In genomic region chr13:76222511-76222910, GRCh38 we compare ENCODE assay signal across 21 cellular contexts.
DNase-seq lines count a peak whose midpoint lies in the region; ATAC-seq and TF ChIP-seq lines count a peak whose summit lies in the region.
"Had no signal": no experiment of that assay in that cellular context is flagged by ENCODE, and none has a peak within 500 bp of the region (broad histone marks: within the 10 kb centered on the region; RNA-seq: fewer than 3 reads in every experiment).

No MANE protein-coding gene starts in this region.

- TF ChIP-seq CTCF in IMR-90 (conservative IDR thresholded peaks at IDR 0.05; ENCODE audit: low read depth, low read length) (no peak), left lung (IDR thresholded peaks at IDR 0.05) (no peak)

- dilution Hi-C loops in IMR-90 (cut with HindIII; ENCODE audit: low sequenced_read_pairs, unreplicated experiment), result no loop called here

- H3K18ac ChIP-seq in IMR-90 (ENCODE audit: low read depth, low read length), result no peak overlapping the region

- no peaks in the 10 kb centered on the region for H4K20me1 ChIP-seq in IMR-90 (ENCODE audit: insufficient read depth, low read length)

- H3K27me3 ChIP-seq in IMR-90 (ENCODE audit: control insufficient read depth, insufficient read depth, low read length) (peaks cover 1% of the 10 kb centered on the region; the same call in 1 of the 2 replicates), left lung (no peaks in the 10 kb centered on the region)

- BruUV-seq in IMR-90 (replicated peaks; lab: Mats Ljungman, UMichigan), result no TSS peak

- intact Hi-C loops in IMR-90 (cut with micrococcal nuclease), result loop anchor here (5.0 kb wide), 1 partner anchor 185 kb away; no protein-coding TSS in a partner anchor
- intact Hi-C loops in left lung (cut with DNase I), result no loop called here

- peak; percentile 44 for ATAC-seq in IMR-90 (ENCODE audit: low read depth)
- peak; percentile 96 for ATAC-seq in left lung
- no peak for ATAC-seq in GM19467 (IDR thresholded peaks at IDR 0.05; ENCODE audit: unreplicated experiment)
- ATAC-seq: naive thymus-derived CD8-positive, alpha-beta T cell had no signal

- H2BK15ac ChIP-seq in IMR-90 (ENCODE audit: low read depth, low read length), result no peak overlapping the region

- 0% methylated on average over 1 of the region's 2 CpGs; no CpG with 5 or more reads in 1 of the 2 experiments for WGBS in IMR-90 (ENCODE audit: extremely low coverage in 2 of 2, insufficient read length in 1 of 2), 2 experiments

- DNase-seq in COLO829 (ENCODE audit: low spot score) (peak; percentile 51), IMR-90 (peak; percentile 55), astrocyte of the hippocampus (ENCODE audit: low read depth, low spot score) (peak; percentile 11), left lung (peak in 1 of 2 donors; percentile 32), cerebellar cortex (ENCODE audit: low spot score) (no peak), NAMALWA (ENCODE audit: low spot score) (no peak)
- no peak for DNase-seq in stimulated activated CD4-positive, alpha-beta T cell treated with anti-CD3 and anti-CD28 coated beads, Interleukin-2, amount 100 ng/mL, for 24 hours
- DNase-seq: ACHN; activated naive CD4-positive, alpha-beta T cell treated with anti-CD3 and anti-CD28 coated beads for 36 hours; DND-41; H9; Karpas-422; naive thymus-derived CD8-positive, alpha-beta T cell; NCI-H1048; NCI-H2107; NCI-H526 treated with DMSO at 0.1 percent for 48 hours; stimulated activated naive CD4-positive, alpha-beta T cell treated with Interleukin-2 at 50 U/mL for 16 hours; WERI-Rb-1 had no signal

- TF ChIP-seq RAD21 in IMR-90 (IDR thresholded peaks at IDR 0.05; ENCODE audit: low read length), result no peak

- no peak overlapping the region for H2BK5ac ChIP-seq in IMR-90 (ENCODE audit: low read depth, low read length, poor library complexity, severe bottlenecking)

- H3K4me1 ChIP-seq in IMR-90 (ENCODE audit: control insufficient read depth, insufficient read depth, low read length), result peaks cover 4% of the 10 kb centered on the region; the same call in 1 of the 2 replicates
- H3K4me1 ChIP-seq in left lung, result no peaks in the 10 kb centered on the region

- no peak overlapping the region for H3K23ac ChIP-seq in IMR-90 (ENCODE audit: low read depth, low read length)

- CTCF ChIA-PET in IMR-90 (lab: Yijun Ruan, JAX), result no interaction called here

- no peak overlapping the region for H2BK20ac ChIP-seq in IMR-90 (ENCODE audit: low read depth, low read length)

- no peaks in the 10 kb centered on the region for H3K79me1 ChIP-seq in IMR-90 (ENCODE audit: low read depth in 1 of 2, low read length in 2 of 2)

- no peak overlapping the region for H3K14ac ChIP-seq in IMR-90 (replicated peaks; ENCODE audit: low read depth, low read length)

- H3K36me3 ChIP-seq in IMR-90 (ENCODE audit: control insufficient read depth, insufficient read depth, low read length), result no peaks in the 10 kb centered on the region
- no peaks in the 10 kb centered on the region for H3K36me3 ChIP-seq in left lung
- H3K36me3 ChIP-seq: thoracic aorta, WERI-Rb-1 had no signal

- no peaks in the 10 kb centered on the region for H3K9me1 ChIP-seq in IMR-90 (ENCODE audit: insufficient read depth, low read length)

- no peak overlapping the region for H4K91ac ChIP-seq in IMR-90 (ENCODE audit: insufficient read depth, low read depth, low read length)

- no peak overlapping the region for H2BK120ac ChIP-seq in IMR-90 (ENCODE audit: low read depth, low read length)

- POLR2A ChIA-PET in IMR-90 (lab: Charles Lee; ENCODE audit: unreplicated experiment), result no interaction called here

- H2AFZ ChIP-seq in IMR-90 (replicated peaks; ENCODE audit: low read length, poor library complexity), result no peak overlapping the region

- H3K4ac ChIP-seq in IMR-90 (ENCODE audit: low read depth, low read length), result no peak overlapping the region

- H3K27ac ChIP-seq in IMR-90 (ENCODE audit: insufficient read depth, low read length) (no peak overlapping the region), left lung (no peak overlapping the region)
- H3K27ac ChIP-seq: RWPE1, thoracic aorta, WERI-Rb-1 had no signal

- H3K9ac ChIP-seq in IMR-90 (ENCODE audit: low read depth, low read length), result no peak overlapping the region

- H3K9me3 ChIP-seq in IMR-90 (ENCODE audit: control insufficient read depth, insufficient read depth, low read length) (no peaks in the 10 kb centered on the region), left lung (no peaks in the 10 kb centered on the region)
- H3K9me3 ChIP-seq: thoracic aorta had no signal

- in situ Hi-C loops in IMR-90 (cut with MboI; ENCODE audit: low sequenced_read_pairs), result no loop called here

- no peak overlapping the region for H2AK9ac ChIP-seq in IMR-90 (replicated peaks; ENCODE audit: low read depth, low read length, poor library complexity)

- H3K4me3 ChIP-seq in IMR-90 (ENCODE audit: insufficient read depth, low read depth, low read length) (no peak overlapping the region), left lung (no peak overlapping the region)
- H3K4me3 ChIP-seq: thoracic aorta had no signal

- TF ChIP-seq POLR2A in IMR-90 (IDR thresholded peaks at IDR 0.05; ENCODE audit: low read depth, low read length), result no peak

- no peak overlapping the region for H2AK5ac ChIP-seq in IMR-90 (ENCODE audit: low read depth, low read length)

- H4K5ac ChIP-seq in IMR-90 (ENCODE audit: low read depth, low read length), result no peak overlapping the region

- H3K56ac ChIP-seq in IMR-90 (ENCODE audit: extremely low read depth, insufficient read depth, low read length), result no peak overlapping the region

- H4K8ac ChIP-seq in IMR-90 (ENCODE audit: low read depth in 2 of 2, low read length in 2 of 2), result no peak overlapping the region

- H3K4me2 ChIP-seq in IMR-90 (ENCODE audit: low read depth, low read length), result no peak overlapping the region

TF ChIP-seq in IMR-90, 13 proteins besides CTCF, POLR2A, EP300 and RAD21:
- TF ChIP-seq FOS (IDR thresholded peaks at IDR 0.05; ENCODE audit: low read depth, low read length) (no peak), MAFK (IDR thresholded peaks at IDR 0.05; ENCODE audit: low read depth, low read length) (no peak), ELK1 (IDR thresholded peaks at IDR 0.05; ENCODE audit: borderline replicate concordance, low read depth, low read length) (no peak), RCOR1 (IDR thresholded peaks at IDR 0.05; ENCODE audit: insufficient replicate concordance, low read length) (no peak), NFE2L2 (IDR thresholded peaks at IDR 0.05; ENCODE audit: low read depth, low read length) (no peak), CHD1 (IDR thresholded peaks at IDR 0.05; ENCODE audit: low read depth, low read length) (no peak), MXI1 (IDR thresholded peaks at IDR 0.05; ENCODE audit: borderline replicate concordance, low read depth, low read length) (no peak), BHLHE40 (IDR thresholded peaks at IDR 0.05; ENCODE audit: low read depth, low read length) (no peak), RFX5 (IDR thresholded peaks at IDR 0.05; ENCODE audit: low read depth, low read length) (no peak), CEBPB (IDR thresholded peaks at IDR 0.05; ENCODE audit: low read depth, low read length) (no peak), MAZ (IDR thresholded peaks at IDR 0.05; ENCODE audit: borderline replicate concordance, low read depth, low read length) (no peak), SMC3 (IDR thresholded peaks at IDR 0.05; ENCODE audit: low read depth, low read length) (no peak)
- TF ChIP-seq, protein P1, sequence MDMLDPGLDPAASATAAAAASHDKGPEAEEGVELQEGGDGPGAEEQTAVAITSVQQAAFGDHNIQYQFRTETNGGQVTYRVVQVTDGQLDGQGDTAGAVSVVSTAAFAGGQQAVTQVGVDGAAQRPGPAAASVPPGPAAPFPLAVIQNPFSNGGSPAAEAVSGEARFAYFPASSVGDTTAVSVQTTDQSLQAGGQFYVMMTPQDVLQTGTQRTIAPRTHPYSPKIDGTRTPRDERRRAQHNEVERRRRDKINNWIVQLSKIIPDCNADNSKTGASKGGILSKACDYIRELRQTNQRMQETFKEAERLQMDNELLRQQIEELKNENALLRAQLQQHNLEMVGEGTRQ (IDR thresholded peaks at IDR 0.05; ENCODE audit: low read depth, low read length), result no peak

Comparison
In these comparisons a context has a peak if more than half of its experiments do, and no peak if none do; other contexts are left out.
1. DNase-seq: peak in COLO829 (single experiment), IMR-90 (single experiment) and astrocyte of the hippocampus (single experiment); none in cerebellar cortex (single experiment), stimulated activated CD4-positive, alpha-beta T cell treated with anti-CD3 and anti-CD28 coated beads, Interleukin-2, amount 100 ng/mL, for 24 hours (0 of 2) and NAMALWA (single experiment).